Comparison of ENCODE assay signal across 16 cellular contexts in genomic region chr2:230919681-230920080, GRCh38. TPM values are rescaled to one million over a fixed set of nuclear protein-coding genes. Genes with fewer than 3 reads are reported as not detected.
DNase-seq lines count a peak whose midpoint lies in the region; ATAC-seq and TF ChIP-seq lines count a peak whose summit lies in the region.
"Had no signal": no experiment of that assay in that cellular context is flagged by ENCODE, and none has a peak within 500 bp of the region (broad histone marks: within the 10 kb centered on the region; RNA-seq: fewer than 3 reads in every experiment).

No MANE protein-coding gene starts in this region.

- peaks cover 67% of the 10 kb centered on the region for H3K4me1 Mint-ChIP-seq in activated T-cell treated with anti-CD3 and anti-CD28 coated beads, Interleukin-2, amount 50 U/mL, for 4 hours (ENCODE audit: low read depth)
- peaks cover 36% of the 10 kb centered on the region for H3K4me1 Mint-ChIP-seq in activated T-helper 17 cell treated with anti-CD3 and anti-CD28 coated beads, Interleukin-2, amount 50 U/mL, for 72 hours
- peaks cover 72% of the 10 kb centered on the region for H3K4me1 Mint-ChIP-seq in stimulated activated memory B cell treated with anti-CD40 and anti-IgM and Interleukin-4, amounts not matched to agents 10 μg/mL and 1 μg/mL and 100 μg/mL, for 72 hours

- H3K27me3 Mint-ChIP-seq in activated T-cell treated with anti-CD3 and anti-CD28 coated beads, Interleukin-2, amount 50 U/mL, for 4 hours (ENCODE audit: low read depth) = peaks cover 14% of the 10 kb centered on the region
- peaks cover 2% of the 10 kb centered on the region for H3K27me3 Mint-ChIP-seq in activated T-helper 17 cell treated with anti-CD3 and anti-CD28 coated beads, Interleukin-2, amount 50 U/mL, for 72 hours
- H3K27me3 Mint-ChIP-seq in stimulated activated memory B cell treated with anti-CD40 and anti-IgM and Interleukin-4, amounts not matched to agents 10 μg/mL and 1 μg/mL and 100 μg/mL, for 72 hours = no peaks in the 10 kb centered on the region

- ATAC-seq in activated T-cell treated with anti-CD3 and anti-CD28 coated beads, Interleukin-2, amount 50 U/mL, for 4 hours = peak; percentile 43 to 59
- ATAC-seq in activated T-helper 17 cell treated with anti-CD3 and anti-CD28 coated beads, Interleukin-2, amount 50 U/mL, for 72 hours (replicated peaks) = peak; percentile 38
- no peak for ATAC-seq in stimulated activated memory B cell treated with anti-CD40 and anti-IgM and Interleukin-4, amounts not matched to agents 10 μg/mL and 1 μg/mL and 100 μg/mL, for 72 hours
- ATAC-seq in HG02763 (IDR thresholded peaks at IDR 0.05; ENCODE audit: unreplicated experiment) (no peak), HG03342 (IDR thresholded peaks at IDR 0.05; ENCODE audit: unreplicated experiment) (no peak)
- ATAC-seq: Panc1 had no signal

- H3K4me3 Mint-ChIP-seq in activated T-cell treated with anti-CD3 and anti-CD28 coated beads, Interleukin-2, amount 50 U/mL, for 4 hours = peak overlapping the region; percentile 26
- H3K4me3 Mint-ChIP-seq in activated T-helper 17 cell treated with anti-CD3 and anti-CD28 coated beads, Interleukin-2, amount 50 U/mL, for 72 hours = peak overlapping the region; percentile 66
- H3K4me3 Mint-ChIP-seq in stimulated activated memory B cell treated with anti-CD40 and anti-IgM and Interleukin-4, amounts not matched to agents 10 μg/mL and 1 μg/mL and 100 μg/mL, for 72 hours = no peak overlapping the region

- no peak for DNase-seq in activated T-cell treated with anti-CD3 and anti-CD28 coated beads, Interleukin-2, amount 50 U/mL, for 4 hours
- no peak for DNase-seq in activated T-cell treated with anti-CD3 and anti-CD28 coated beads, Interleukin-2, amount 50 U/mL, for 1 hour
- DNase-seq in GM12865 (ENCODE audit: low read depth) = no peak
- DNase-seq: AML-193, GOT3, KBM-7, NCI-H2029, NCI-H2171 treated with DMSO at 0.1 percent for 48 hours, NCI-H774, SHP77 had no signal

- H3K36me3 Mint-ChIP-seq in activated T-cell treated with anti-CD3 and anti-CD28 coated beads, Interleukin-2, amount 50 U/mL, for 4 hours (ENCODE audit: insufficient read depth) = peaks cover 3% of the 10 kb centered on the region
- H3K36me3 Mint-ChIP-seq in activated T-helper 17 cell treated with anti-CD3 and anti-CD28 coated beads, Interleukin-2, amount 50 U/mL, for 72 hours (ENCODE audit: low read depth) = peaks cover 14% of the 10 kb centered on the region
- H3K36me3 Mint-ChIP-seq in stimulated activated memory B cell treated with anti-CD40 and anti-IgM and Interleukin-4, amounts not matched to agents 10 μg/mL and 1 μg/mL and 100 μg/mL, for 72 hours = peaks cover 10% of the 10 kb centered on the region

- peak overlapping the region; percentile 86 for H3K27ac Mint-ChIP-seq in activated T-helper 17 cell treated with anti-CD3 and anti-CD28 coated beads, Interleukin-2, amount 50 U/mL, for 72 hours
- H3K27ac Mint-ChIP-seq in stimulated activated memory B cell treated with anti-CD40 and anti-IgM and Interleukin-4, amounts not matched to agents 10 μg/mL and 1 μg/mL and 100 μg/mL, for 72 hours = peak overlapping the region; percentile 84

- H3K9me3 Mint-ChIP-seq in activated T-cell treated with anti-CD3 and anti-CD28 coated beads, Interleukin-2, amount 50 U/mL, for 4 hours = no peaks in the 10 kb centered on the region
- no peaks in the 10 kb centered on the region for H3K9me3 Mint-ChIP-seq in activated T-helper 17 cell treated with anti-CD3 and anti-CD28 coated beads, Interleukin-2, amount 50 U/mL, for 72 hours
- H3K9me3 Mint-ChIP-seq in stimulated activated memory B cell treated with anti-CD40 and anti-IgM and Interleukin-4, amounts not matched to agents 10 μg/mL and 1 μg/mL and 100 μg/mL, for 72 hours = no peaks in the 10 kb centered on the region

- peak overlapping the region; percentile 75 for H3K4me3 ChIP-seq in GM12865 (ENCODE audit: low read depth, low read length)

- no peak for TF ChIP-seq CTCF in GM12865 (IDR thresholded peaks at IDR 0.05; ENCODE audit: insufficient read depth, low read depth, low read length, missing control alignments)

RNA-seq across cellular contexts. Expression of gene GPR55, which starts 5.4 kb away (rescaled TPM):
- total RNA-seq in activated T-cell treated with anti-CD3 and anti-CD28 coated beads, Interleukin-2, amount 50 U/mL, for 4 hours = 1 to 10 TPM; 1.2 to 1.6 (median 1.5) TPM
- 10 to 100 TPM; 11.1 to 19.9 TPM for total RNA-seq in activated T-helper 17 cell treated with anti-CD3 and anti-CD28 coated beads, Interleukin-2, amount 50 U/mL, for 72 hours
- total RNA-seq: MCF 10A had no signal

RNA-seq across cellular contexts. Expression of gene ITM2C, which starts 54.9 kb away (rescaled TPM):
- total RNA-seq in activated T-cell treated with anti-CD3 and anti-CD28 coated beads, Interleukin-2, amount 50 U/mL, for 4 hours = 10 to 100 TPM; 17.2 to 29.4 (median 22.1) TPM
- total RNA-seq in activated T-helper 17 cell treated with anti-CD3 and anti-CD28 coated beads, Interleukin-2, amount 50 U/mL, for 72 hours = 10 to 100 TPM; 28.7 to 45.0 TPM

Comparison
In these comparisons a context has a peak if more than half of its experiments do, and no peak if none do; other contexts are left out.
1. ATAC-seq: peak in activated T-cell treated with anti-CD3 and anti-CD28 coated beads, Interleukin-2, amount 50 U/mL, for 4 hours (2 of 2) and activated T-helper 17 cell treated with anti-CD3 and anti-CD28 coated beads, Interleukin-2, amount 50 U/mL, for 72 hours (single experiment); none in stimulated activated memory B cell treated with anti-CD40 and anti-IgM and Interleukin-4, amounts not matched to agents 10 μg/mL and 1 μg/mL and 100 μg/mL, for 72 hours (single experiment), HG02763 (single experiment) and HG03342 (single experiment).
2. RNA of gene GPR55, which starts 5.4 kb away (total RNA-seq): 11.1 to 19.9 TPM in activated T-helper 17 cell treated with anti-CD3 and anti-CD28 coated beads, Interleukin-2, amount 50 U/mL, for 72 hours; 1.2 to 1.6 TPM in activated T-cell treated with anti-CD3 and anti-CD28 coated beads, Interleukin-2, amount 50 U/mL, for 4 hours; every median in the first group is over 4 times any median in the second.